3 cellular contexts compared by ENCODE assay signal in genomic region chr5:60955239-60955638, GRCh38.
TF ChIP-seq lines count a peak whose summit lies in the region.

No MANE protein-coding gene starts in this region.

TF ChIP-seq in A549, 52 proteins besides CTCF, POLR2A, EP300 and RAD21:
- 0 out of 2 replicates have a peak, but pooled peaks have one; percentile 62 for TF ChIP-seq HDAC2 (IDR thresholded peaks at IDR 0.05)
- 0 out of 2 replicates have a peak, but pooled peaks have one; percentile 24 for TF ChIP-seq CHD4 (IDR thresholded peaks at IDR 0.05; ENCODE audit: borderline replicate concordance)
- no peak for TF ChIP-seq TFCP2L1 (CRISPR knock-in tag; IDR thresholded peaks at IDR 0.05)

TF ChIP-seq in HCT116, 20 proteins besides CTCF, POLR2A, EP300 and RAD21:
- peak; percentile 32; the same call in 1 of the 2 replicates for TF ChIP-seq CBX3 (IDR thresholded peaks at IDR 0.05; ENCODE audit: low read depth)
- TF ChIP-seq POLR2AphosphoS5 (IDR thresholded peaks at IDR 0.05; ENCODE audit: low read depth, low read length): no peak

TF ChIP-seq in K562, 482 proteins besides CTCF, POLR2A, EP300 and RAD21:
- TF ChIP-seq RBM25 (IDR thresholded peaks at IDR 0.05; ENCODE audit: low read depth, low read length, severe bottlenecking) (peak; percentile 78), BCOR (IDR thresholded peaks at IDR 0.05) (0 out of 2 replicates have a peak, but pooled peaks have one; percentile 17), SREBF2 (CRISPR knock-in tag; IDR thresholded peaks at IDR 0.05) (no peak)
- TF ChIP-seq, protein P1, sequence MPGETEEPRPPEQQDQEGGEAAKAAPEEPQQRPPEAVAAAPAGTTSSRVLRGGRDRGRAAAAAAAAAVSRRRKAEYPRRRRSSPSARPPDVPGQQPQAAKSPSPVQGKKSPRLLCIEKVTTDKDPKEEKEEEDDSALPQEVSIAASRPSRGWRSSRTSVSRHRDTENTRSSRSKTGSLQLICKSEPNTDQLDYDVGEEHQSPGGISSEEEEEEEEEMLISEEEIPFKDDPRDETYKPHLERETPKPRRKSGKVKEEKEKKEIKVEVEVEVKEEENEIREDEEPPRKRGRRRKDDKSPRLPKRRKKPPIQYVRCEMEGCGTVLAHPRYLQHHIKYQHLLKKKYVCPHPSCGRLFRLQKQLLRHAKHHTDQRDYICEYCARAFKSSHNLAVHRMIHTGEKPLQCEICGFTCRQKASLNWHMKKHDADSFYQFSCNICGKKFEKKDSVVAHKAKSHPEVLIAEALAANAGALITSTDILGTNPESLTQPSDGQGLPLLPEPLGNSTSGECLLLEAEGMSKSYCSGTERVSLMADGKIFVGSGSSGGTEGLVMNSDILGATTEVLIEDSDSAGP (CRISPR knock-in tag; IDR thresholded peaks at IDR 0.05): no peak
